In the genomic region with DNA sequence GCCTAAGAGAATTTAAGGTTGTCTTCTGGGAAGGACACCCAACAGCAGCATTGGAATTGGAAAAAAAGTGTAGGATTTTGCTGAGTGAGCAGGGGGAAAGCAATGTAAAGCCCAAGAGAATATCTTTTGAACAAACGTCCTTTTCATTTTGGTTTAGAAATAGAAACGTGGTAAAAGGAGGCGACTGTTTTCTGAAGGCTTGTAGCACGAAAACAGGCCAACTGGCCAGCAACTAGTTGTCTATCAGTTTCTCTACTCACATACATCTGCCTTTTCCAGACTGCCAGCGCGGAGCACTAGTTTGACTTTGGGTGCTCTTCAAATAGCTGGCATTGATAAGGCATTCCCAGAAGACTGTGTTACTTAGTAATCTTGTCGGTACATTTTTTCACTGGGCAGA, we compare ENCODE assay signal across 1 cellular context.
TF ChIP-seq lines count a peak whose summit lies in the region.

No MANE protein-coding gene starts in this region.

TF ChIP-seq in endothelial cell of umbilical vein, 7 proteins besides CTCF, POLR2A, EP300 and RAD21:
- TF ChIP-seq POLR2AphosphoS5 (IDR thresholded peaks at IDR 0.05; ENCODE audit: insufficient read depth, low read depth, low read length), result no peak
- no peak for TF ChIP-seq EZH2 (IDR thresholded peaks at IDR 0.05; ENCODE audit: borderline replicate concordance, low read depth, low read length, severe bottlenecking)
- no peak for TF ChIP-seq JUN (IDR thresholded peaks at IDR 0.05; ENCODE audit: borderline replicate concordance, insufficient read depth, insufficient read length, low read depth)
- no peak for TF ChIP-seq FOS (IDR thresholded peaks at IDR 0.05; ENCODE audit: borderline replicate concordance, insufficient read depth, low read length)
- TF ChIP-seq MYC (IDR thresholded peaks at IDR 0.05; ENCODE audit: low read depth, low read length), result no peak
- TF ChIP-seq GATA2 (IDR thresholded peaks at IDR 0.05; ENCODE audit: insufficient read depth, insufficient read length, low read depth, low read length), result no peak
- TF ChIP-seq, protein P1, sequence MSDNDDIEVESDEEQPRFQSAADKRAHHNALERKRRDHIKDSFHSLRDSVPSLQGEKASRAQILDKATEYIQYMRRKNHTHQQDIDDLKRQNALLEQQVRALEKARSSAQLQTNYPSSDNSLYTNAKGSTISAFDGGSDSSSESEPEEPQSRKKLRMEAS (IDR thresholded peaks at IDR 0.05; ENCODE audit: insufficient read depth, insufficient read length), result no peak
